Comparison of ENCODE assay signal across 1 cellular context in genomic region chr6:104957301-104958177, GRCh38.
TF ChIP-seq lines count a peak whose summit lies in the region.

No MANE protein-coding gene starts in this region.

TF ChIP-seq in K562, 482 proteins besides CTCF, POLR2A, EP300 and RAD21 (continued from another document and continues in another):
- TF ChIP-seq PKNOX1 (IDR thresholded peaks at IDR 0.05) (no peak), ZNF184 (CRISPR knock-in tag; IDR thresholded peaks at IDR 0.05) (no peak), E4F1 (CRISPR knock-in tag; IDR thresholded peaks at IDR 0.05; ENCODE audit: borderline replicate concordance) (no peak), CBX8 (IDR thresholded peaks at IDR 0.05; ENCODE audit: borderline replicate concordance, extremely low read depth, low read depth, low read length, poor library complexity, severe bottlenecking) (no peak), RBM15 (IDR thresholded peaks at IDR 0.05; ENCODE audit: insufficient read depth, low read length) (no peak), THAP12 (CRISPR knock-in tag; IDR thresholded peaks at IDR 0.05) (no peak), NCOA4 (IDR thresholded peaks at IDR 0.05; ENCODE audit: partially characterized antibody) (no peak), YY1 (IDR thresholded peaks at IDR 0.05; ENCODE audit: borderline replicate concordance in 1 of 3, control insufficient read depth in 1 of 3, extremely low read depth in 1 of 3, insufficient read depth in 3 of 3, insufficient read length in 1 of 3, insufficient replicate concordance in 2 of 3, low read depth in 1 of 3, low read length in 2 of 3) (peak in 1 of 3 experiments; percentile 26), ZNF551 (CRISPR knock-in tag; IDR thresholded peaks at IDR 0.05) (no peak), BRD4 (IDR thresholded peaks at IDR 0.05) (peak; percentile 97), POU5F1 (IDR thresholded peaks at IDR 0.05; ENCODE audit: borderline replicate concordance, low read depth, low read length, partially characterized antibody) (no peak), ZC3H4 (CRISPR knock-in tag; IDR thresholded peaks at IDR 0.05; ENCODE audit: borderline replicate concordance) (no peak), HCFC1 (IDR thresholded peaks at IDR 0.05; ENCODE audit: low read depth, low read length) (no peak), PBX2 (CRISPR knock-in tag; IDR thresholded peaks at IDR 0.05; ENCODE audit: low read depth) (no peak), PBX2 (tag; conservative IDR thresholded peaks at IDR 0.05; ENCODE audit: low read depth) (peak; percentile 37; the same call in 1 of the 2 replicates), L3MBTL2 (IDR thresholded peaks at IDR 0.05) (0 out of 2 replicates have a peak, but pooled peaks have one; percentile 6), NONO (IDR thresholded peaks at IDR 0.05; ENCODE audit: low read depth in 2 of 2, low read length in 1 of 2) (no peak), NR2C2 (CRISPR knock-in tag; IDR thresholded peaks at IDR 0.05) (no peak), NR2C2 (tag; IDR thresholded peaks at IDR 0.05) (no peak), ZBTB12 (CRISPR knock-in tag; IDR thresholded peaks at IDR 0.05) (no peak), DACH1 (IDR thresholded peaks at IDR 0.05; ENCODE audit: partially characterized antibody) (no peak), LARP7 (IDR thresholded peaks at IDR 0.05) (no peak), NFATC3 (IDR thresholded peaks at IDR 0.05) (0 out of 2 replicates have a peak, but pooled peaks have one; percentile 40), CREB3L1 (IDR thresholded peaks at IDR 0.05; ENCODE audit: borderline replicate concordance, low read depth) (0 out of 2 replicates have a peak, but pooled peaks have one; percentile 40), ZBTB9 (CRISPR knock-in tag; IDR thresholded peaks at IDR 0.05) (no peak), CLOCK (CRISPR knock-in tag; IDR thresholded peaks at IDR 0.05; ENCODE audit: borderline replicate concordance) (no peak), MYBL2 (IDR thresholded peaks at IDR 0.05; ENCODE audit: low read depth) (no peak), MYBL2 (CRISPR knock-in tag; IDR thresholded peaks at IDR 0.05; ENCODE audit: borderline replicate concordance) (no peak), MAFK (IDR thresholded peaks at IDR 0.05; ENCODE audit: low read length) (no peak), ZEB2 (IDR thresholded peaks at IDR 0.05) (no peak), MAZ (CRISPR knock-in tag; conservative IDR thresholded peaks at IDR 0.05 in 1 of 2, IDR thresholded peaks at IDR 0.05 in 1 of 2) (0 out of 4 replicates have a peak, but pooled peaks of 1 of the 2 experiments have one; percentile 24), KHSRP (IDR thresholded peaks at IDR 0.05) (no peak), PRDM10 (IDR thresholded peaks at IDR 0.05; ENCODE audit: partially characterized antibody) (peak; percentile 26), NUFIP1 (IDR thresholded peaks at IDR 0.05; ENCODE audit: partially characterized antibody) (no peak), ZNF121 (CRISPR knock-in tag; conservative IDR thresholded peaks at IDR 0.05) (no peak), ZNF408 (CRISPR knock-in tag; IDR thresholded peaks at IDR 0.05; ENCODE audit: low read depth) (no peak), GATAD2A (IDR thresholded peaks at IDR 0.05) (peak; percentile 16; the same call in 1 of the 2 replicates), CTBP1 (IDR thresholded peaks at IDR 0.05; ENCODE audit: borderline replicate concordance) (no peak)
